30 cellular contexts compared by ENCODE assay signal in the genomic region with DNA sequence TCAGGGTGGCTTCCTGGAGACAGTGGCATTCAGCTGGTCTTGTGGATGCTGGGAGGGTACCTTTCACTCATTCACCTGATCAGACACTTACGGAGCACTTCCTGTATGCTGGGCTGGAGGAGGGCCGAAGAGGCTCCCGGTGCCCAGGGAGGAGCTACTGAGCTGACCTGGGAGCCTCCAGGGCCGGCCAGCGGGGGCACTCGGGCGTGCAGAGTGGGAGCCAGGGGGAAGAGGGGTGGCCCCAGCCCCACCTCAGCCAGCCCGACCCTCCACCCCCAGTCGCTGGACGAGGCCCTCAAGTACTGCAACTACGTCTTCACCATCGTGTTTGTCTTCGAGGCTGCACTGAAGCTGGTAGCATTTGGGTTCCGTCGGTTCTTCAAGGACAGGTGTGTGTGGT. TPM values are rescaled to one million over a fixed set of nuclear protein-coding genes. Genes with fewer than 3 reads are reported as not detected.
"Had no signal": no experiment of that assay in that cellular context is flagged by ENCODE, and none has a peak within 500 bp of the region (broad histone marks: within the 10 kb centered on the region; RNA-seq: fewer than 3 reads in every experiment).

No MANE protein-coding gene starts in this region.

- H3K4me1 Mint-ChIP-seq: stimulated activated effector memory CD8-positive, alpha-beta T cell treated with anti-CD3 and anti-CD28 coated beads, Interleukin-12 subunit alpha, Interleukin-12 subunit beta, amount 100 ng/mL, for 72 hours; stimulated activated memory B cell treated with anti-CD40 and anti-IgM and Interleukin-4, amounts not matched to agents 10 μg/mL and 1 μg/mL and 100 μg/mL, for 72 hours; stimulated activated naive B cell treated with anti-CD40 and anti-IgM and Interleukin-4, amounts not matched to agents 10 μg/mL and 1 μg/mL and 100 μg/mL, for 72 hours; stimulated activated naive CD8-positive, alpha-beta T cell treated with anti-CD3 and anti-CD28 coated beads, Interleukin-15, amount 100 ng/mL, for 72 hours had no signal

- H3K27me3 Mint-ChIP-seq: stimulated activated naive B cell treated with anti-CD40 and anti-IgM and Interleukin-4, amounts not matched to agents 10 μg/mL and 1 μg/mL and 100 μg/mL, for 72 hours; stimulated activated naive CD8-positive, alpha-beta T cell treated with anti-CD3 and anti-CD28 coated beads, Interleukin-15, amount 100 ng/mL, for 72 hours; stimulated activated naive CD8-positive, alpha-beta T cell treated with anti-CD3 and anti-CD28 coated beads, Interleukin-15, Interleukin-2, amounts not matched to agents 100 ng/mL and 50 ng/mL, for 24 hours; type B pancreatic cell had no signal

- H3K27ac Mint-ChIP-seq: stimulated activated effector memory CD8-positive, alpha-beta T cell treated with anti-CD3 and anti-CD28 coated beads, Interleukin-12 subunit alpha, Interleukin-12 subunit beta, amount 100 ng/mL, for 72 hours; stimulated activated memory B cell treated with anti-CD40 and anti-IgM and Interleukin-4, amounts not matched to agents 10 μg/mL and 1 μg/mL and 100 μg/mL, for 72 hours; stimulated activated naive B cell treated with anti-CD40 and anti-IgM and Interleukin-4, amounts not matched to agents 10 μg/mL and 1 μg/mL and 100 μg/mL, for 72 hours; stimulated activated naive CD8-positive, alpha-beta T cell treated with anti-CD3 and anti-CD28 coated beads, Interleukin-15, Interleukin-2, amounts not matched to agents 100 ng/mL and 50 ng/mL, for 24 hours; type B pancreatic cell had no signal

- H3K4me1 ChIP-seq: stomach, suprapubic skin, testis, thyroid gland, tibial artery, tibial nerve, transverse colon, upper lobe of left lung, upper lobe of right lung, uterus, vagina had no signal

- H3K4me3 ChIP-seq: stomach, suprapubic skin, testis, thoracic aorta, thyroid gland, tibial artery, tibial nerve, transverse colon, upper lobe of left lung, upper lobe of right lung, uterus, vagina had no signal

- H3K9me3 ChIP-seq: stomach, suprapubic skin, testis, thoracic aorta, thyroid gland, tibial artery, tibial nerve, transverse colon, upper lobe of left lung, upper lobe of right lung, uterus, vagina had no signal

- H3K9me3 Mint-ChIP-seq: stimulated activated effector memory CD8-positive, alpha-beta T cell treated with anti-CD3 and anti-CD28 coated beads, Interleukin-12 subunit alpha, Interleukin-12 subunit beta, amount 100 ng/mL, for 72 hours; stimulated activated memory B cell treated with anti-CD40 and anti-IgM and Interleukin-4, amounts not matched to agents 10 μg/mL and 1 μg/mL and 100 μg/mL, for 72 hours; stimulated activated naive B cell treated with anti-CD40 and anti-IgM and Interleukin-4, amounts not matched to agents 10 μg/mL and 1 μg/mL and 100 μg/mL, for 72 hours; stimulated activated naive CD8-positive, alpha-beta T cell treated with anti-CD3 and anti-CD28 coated beads, Interleukin-15, amount 100 ng/mL, for 72 hours; stimulated activated naive CD8-positive, alpha-beta T cell treated with anti-CD3 and anti-CD28 coated beads, Interleukin-15, Interleukin-2, amounts not matched to agents 100 ng/mL and 50 ng/mL, for 24 hours; type B pancreatic cell had no signal

- H3K27me3 ChIP-seq: stomach, testis, thyroid gland, tibial artery, tibial nerve, transverse colon, upper lobe of left lung, upper lobe of right lung, uterus, vagina had no signal

- H3K36me3 Mint-ChIP-seq: stimulated activated effector memory CD8-positive, alpha-beta T cell treated with anti-CD3 and anti-CD28 coated beads, Interleukin-12 subunit alpha, Interleukin-12 subunit beta, amount 100 ng/mL, for 72 hours; stimulated activated memory B cell treated with anti-CD40 and anti-IgM and Interleukin-4, amounts not matched to agents 10 μg/mL and 1 μg/mL and 100 μg/mL, for 72 hours; stimulated activated naive B cell treated with anti-CD40 and anti-IgM and Interleukin-4, amounts not matched to agents 10 μg/mL and 1 μg/mL and 100 μg/mL, for 72 hours; type B pancreatic cell had no signal

- H3K27ac ChIP-seq: stomach, suprapubic skin, testis, thoracic aorta, thyroid gland, tibial artery, tibial nerve, transverse colon, upper lobe of left lung, upper lobe of right lung, uterus, vagina had no signal

- H3K36me3 ChIP-seq: thoracic aorta, thyroid gland, tibial nerve, transverse colon, upper lobe of left lung, upper lobe of right lung, uterus had no signal

- H3K4me3 Mint-ChIP-seq: stimulated activated effector memory CD8-positive, alpha-beta T cell treated with anti-CD3 and anti-CD28 coated beads, Interleukin-12 subunit alpha, Interleukin-12 subunit beta, amount 100 ng/mL, for 72 hours; stimulated activated memory B cell treated with anti-CD40 and anti-IgM and Interleukin-4, amounts not matched to agents 10 μg/mL and 1 μg/mL and 100 μg/mL, for 72 hours; stimulated activated naive B cell treated with anti-CD40 and anti-IgM and Interleukin-4, amounts not matched to agents 10 μg/mL and 1 μg/mL and 100 μg/mL, for 72 hours; stimulated activated naive CD8-positive, alpha-beta T cell treated with anti-CD3 and anti-CD28 coated beads, Interleukin-15, amount 100 ng/mL, for 72 hours; stimulated activated naive CD8-positive, alpha-beta T cell treated with anti-CD3 and anti-CD28 coated beads, Interleukin-15, Interleukin-2, amounts not matched to agents 100 ng/mL and 50 ng/mL, for 24 hours; type B pancreatic cell had no signal

- DNase-seq: stimulated activated CD4-positive, alpha-beta T cell treated with anti-CD3 and anti-CD28 coated beads, Interleukin-2, amount 100 ng/mL, for 48 hours; stimulated activated CD4-positive, alpha-beta T cell treated with anti-CD3 and anti-CD28 coated beads, Interleukin-4, amount 100 ng/mL, for 1 hour; stimulated activated CD4-positive, alpha-beta T cell treated with anti-CD3 and anti-CD28 coated beads, Interleukin-4, amount 100 ng/mL, for 24 hours; stimulated activated CD4-positive, alpha-beta T cell treated with anti-CD3 and anti-CD28 coated beads, Interleukin-4, amount 100 ng/mL, for 4 hours; stimulated activated CD8-positive, alpha-beta memory T cell treated with anti-CD3 and anti-CD28 coated beads, Interleukin-4, amount 100 ng/mL, for 48 hours; stimulated activated naive B cell treated with anti-CD40 and anti-IgM and Interleukin-4, amounts not matched to agents 10 μg/mL and 1 μg/mL and 100 μg/mL, for 72 hours; stimulated activated naive CD4-positive, alpha-beta T cell; stimulated activated naive CD4-positive, alpha-beta T cell treated with Interleukin-2 at 50 U/mL for 16 hours; stimulated activated naive CD8-positive, alpha-beta T cell treated with anti-CD3 and anti-CD28 coated beads, Interleukin-15, amount 100 ng/mL, for 72 hours; stimulated activated naive CD8-positive, alpha-beta T cell treated with anti-CD3 and anti-CD28 coated beads, Interleukin-15, Interleukin-2, amounts not matched to agents 100 U/mL and 50 U/mL, for 24 hours; stomach; substantia nigra; testis; thyroid gland; tibial artery; transverse colon; trophoblast cell; upper lobe of right lung; uterus had no signal

RNA-seq across cellular contexts. Expression of a gene that starts 10.4 kb away (rescaled TPM):
- total RNA-seq: temporal lobe, thyroid gland, urinary bladder, vagina had no signal

RNA-seq across cellular contexts. Expression of a gene that starts 15.3 kb away (rescaled TPM):
- total RNA-seq: temporal lobe had no signal

RNA-seq across cellular contexts. Expression of a gene that starts 25.8 kb away (rescaled TPM):
- total RNA-seq: temporal lobe had no signal

RNA-seq across cellular contexts. Expression of a gene that starts 41.2 kb away (rescaled TPM):
- total RNA-seq: temporal lobe had no signal
